ENCODE assay signal across 1 cellular context in genomic region chr5:78621269-78621871, GRCh38.
TF ChIP-seq lines count a peak whose summit lies in the region.

No MANE protein-coding gene starts in this region.

TF ChIP-seq in GM12878, 131 proteins besides CTCF, POLR2A, EP300 and RAD21 (continued from another document):
- peak; percentile 21 for TF ChIP-seq MEF2B (IDR thresholded peaks at IDR 0.05; ENCODE audit: partially characterized antibody, poor library complexity, severe bottlenecking)
